In the genomic region with DNA sequence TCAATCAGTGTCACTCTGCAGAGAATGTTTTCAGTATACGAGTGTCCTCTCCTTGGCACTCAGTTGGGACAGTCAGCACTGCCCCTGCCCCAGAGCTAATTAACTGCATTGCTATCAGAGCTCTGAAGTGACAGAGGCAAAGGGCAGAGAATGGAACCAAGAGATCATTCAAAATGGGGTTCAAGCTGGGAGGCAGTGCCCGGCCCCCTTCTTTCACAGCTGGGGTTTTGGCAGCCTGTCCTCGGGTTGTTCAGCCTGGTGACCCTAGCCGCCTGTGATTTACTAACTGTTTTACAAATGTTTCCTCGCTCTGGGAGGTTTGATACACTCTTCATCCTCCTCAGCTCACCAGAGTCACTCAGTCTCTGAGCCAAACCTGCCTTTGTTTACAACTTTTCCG, we compare ENCODE assay signal across 13 cellular contexts.
DNase-seq lines count a peak whose midpoint lies in the region; ATAC-seq and TF ChIP-seq lines count a peak whose summit lies in the region.
"Had no signal": no experiment of that assay in that cellular context is flagged by ENCODE, and none has a peak within 500 bp of the region (broad histone marks: within the 10 kb centered on the region; RNA-seq: fewer than 3 reads in every experiment).

No MANE protein-coding gene starts in this region.

- H3K4me1 ChIP-seq in Panc1 (ENCODE audit: control insufficient read depth, insufficient read depth, low read length): peaks cover 41% of the 10 kb centered on the region
- peaks cover 0 to 16% of the 10 kb centered on the region in 2 donors for H3K4me1 ChIP-seq in duodenal mucosa (ENCODE audit: control insufficient read depth in 1 of 2, insufficient read depth in 2 of 2, low read length in 2 of 2)
- H3K4me1 ChIP-seq in mucosa of rectum (ENCODE audit: control insufficient read depth in 2 of 2, insufficient read depth in 2 of 2, low read length in 2 of 2): peaks cover 0 to 3% of the 10 kb centered on the region in 2 donors
- peaks cover 0 to 7% (median 0%) of the 10 kb centered on the region in 4 donors for H3K4me1 ChIP-seq in transverse colon
- H3K4me1 ChIP-seq in effector memory CD4-positive, alpha-beta T cell (ENCODE audit: control insufficient read depth, insufficient read depth, low read length, poor library complexity, severe bottlenecking): no peaks in the 10 kb centered on the region

- POLR2A ChIA-PET in Panc1 (lab: Charles Lee): interaction anchor here (0.6 kb wide), 1 partner anchor 583 kb away, joined by 3 read pairs; no protein-coding TSS in a partner anchor
- POLR2A ChIA-PET in activated CD4-positive, alpha-beta memory T cell treated with anti-CD3 and anti-CD28 coated beads, Interleukin-2, amount 10 ng/mL, durations not matched to agents 7 days and 5 days (lab: Charles Lee): no interaction called here
- POLR2A ChIA-PET in activated CD8-positive, alpha-beta T cell treated with anti-CD3 and anti-CD28 coated beads, Interleukin-2, amount 10 ng/mL, durations not matched to agents 7 days and 5 days (lab: Charles Lee): no interaction called here

- no peaks in the 10 kb centered on the region for H3K36me3 Mint-ChIP-seq in activated CD4-positive, alpha-beta memory T cell treated with anti-CD3 and anti-CD28 coated beads, Interleukin-2, amount 10 ng/mL, durations not matched to agents 7 days and 5 days (ENCODE audit: low read depth)
- no peaks in the 10 kb centered on the region for H3K36me3 Mint-ChIP-seq in activated CD8-positive, alpha-beta T cell treated with anti-CD3 and anti-CD28 coated beads, Interleukin-2, amount 10 ng/mL, durations not matched to agents 7 days and 5 days (ENCODE audit: low read depth)

- H3K36me3 ChIP-seq in Panc1 (ENCODE audit: control insufficient read depth, insufficient read depth, low read length) (no peaks in the 10 kb centered on the region), duodenal mucosa (ENCODE audit: control insufficient read depth in 1 of 2, insufficient read depth in 2 of 2, low read length in 2 of 2) (no peaks in the 10 kb centered on the region), mucosa of rectum (ENCODE audit: control insufficient read depth in 2 of 2, insufficient read depth in 2 of 2, low read length in 2 of 2) (no peaks in the 10 kb centered on the region), transverse colon (no peaks in the 10 kb centered on the region)
- no peaks in the 10 kb centered on the region for H3K36me3 ChIP-seq in effector memory CD4-positive, alpha-beta T cell (ENCODE audit: control insufficient read depth, insufficient read depth, low read length)

- CTCF ChIA-PET in Panc1 (lab: Charles Lee): no interaction called here
- CTCF ChIA-PET in activated CD4-positive, alpha-beta memory T cell treated with anti-CD3 and anti-CD28 coated beads, Interleukin-2, amount 10 ng/mL, durations not matched to agents 7 days and 5 days (lab: Charles Lee): no interaction called here
- CTCF ChIA-PET in activated CD8-positive, alpha-beta T cell treated with anti-CD3 and anti-CD28 coated beads, Interleukin-2, amount 10 ng/mL, durations not matched to agents 7 days and 5 days (lab: Charles Lee): interaction anchor here (0.8 kb wide), 1 partner anchor 14 kb away, joined by 3 read pairs; no protein-coding TSS in a partner anchor

- TF ChIP-seq POLR2A in transverse colon (IDR thresholded peaks at IDR 0.05): no peak

- no peaks in the 10 kb centered on the region for H3K4me1 Mint-ChIP-seq in activated CD4-positive, alpha-beta memory T cell treated with anti-CD3 and anti-CD28 coated beads, Interleukin-2, amount 10 ng/mL, durations not matched to agents 7 days and 5 days
- H3K4me1 Mint-ChIP-seq in activated CD8-positive, alpha-beta T cell treated with anti-CD3 and anti-CD28 coated beads, Interleukin-2, amount 10 ng/mL, durations not matched to agents 7 days and 5 days (ENCODE audit: low read depth): no peaks in the 10 kb centered on the region
- H3K4me1 Mint-ChIP-seq: activated B cell treated with CpG ODN at 0.5 μM for 24 hours; naive thymus-derived CD8-positive, alpha-beta T cell; T-helper 17 cell had no signal

- H3K27me3 Mint-ChIP-seq in activated CD4-positive, alpha-beta memory T cell treated with anti-CD3 and anti-CD28 coated beads, Interleukin-2, amount 10 ng/mL, durations not matched to agents 7 days and 5 days: no peaks in the 10 kb centered on the region
- H3K27me3 Mint-ChIP-seq in activated CD8-positive, alpha-beta T cell treated with anti-CD3 and anti-CD28 coated beads, Interleukin-2, amount 10 ng/mL, durations not matched to agents 7 days and 5 days (ENCODE audit: low read depth): peaks cover 2% of the 10 kb centered on the region
- H3K27me3 Mint-ChIP-seq: activated B cell treated with CpG ODN at 0.5 μM for 24 hours; naive thymus-derived CD8-positive, alpha-beta T cell; T-helper 17 cell had no signal

- no peak overlapping the region for H3K27ac Mint-ChIP-seq in activated CD4-positive, alpha-beta memory T cell treated with anti-CD3 and anti-CD28 coated beads, Interleukin-2, amount 10 ng/mL, durations not matched to agents 7 days and 5 days
- no peak overlapping the region for H3K27ac Mint-ChIP-seq in activated CD8-positive, alpha-beta T cell treated with anti-CD3 and anti-CD28 coated beads, Interleukin-2, amount 10 ng/mL, durations not matched to agents 7 days and 5 days
- H3K27ac Mint-ChIP-seq: activated B cell treated with CpG ODN at 0.5 μM for 24 hours; naive thymus-derived CD8-positive, alpha-beta T cell; T-helper 17 cell had no signal

- DNase-seq in Panc1 (ENCODE audit: low read depth, low spot score) (no peak), transverse colon (no peak), NOMO-1 treated with DMSO at 0.1 percent for 48 hours (lab: John Stamatoyannopoulos, UW; ENCODE audit: unreplicated experiment) (no peak)
- DNase-seq in effector memory CD4-positive, alpha-beta T cell: no peak
- no peak for DNase-seq in activated CD4-positive, alpha-beta memory T cell treated with anti-CD3 and anti-CD28 coated beads, Interleukin-2, amount 10 ng/mL, durations not matched to agents 7 days and 5 days
- no peak for DNase-seq in activated CD8-positive, alpha-beta T cell treated with anti-CD3 and anti-CD28 coated beads, Interleukin-2, amount 10 ng/mL, durations not matched to agents 7 days and 5 days
- DNase-seq: activated B cell treated with CpG ODN at 0.5 μM for 24 hours; GDM1; naive thymus-derived CD8-positive, alpha-beta T cell; NCI-H1417 treated with DMSO at 0.1 percent for 48 hours; T-helper 17 cell had no signal

- no peaks in the 10 kb centered on the region for H3K9me3 Mint-ChIP-seq in activated CD4-positive, alpha-beta memory T cell treated with anti-CD3 and anti-CD28 coated beads, Interleukin-2, amount 10 ng/mL, durations not matched to agents 7 days and 5 days
- no peaks in the 10 kb centered on the region for H3K9me3 Mint-ChIP-seq in activated CD8-positive, alpha-beta T cell treated with anti-CD3 and anti-CD28 coated beads, Interleukin-2, amount 10 ng/mL, durations not matched to agents 7 days and 5 days (ENCODE audit: insufficient read depth)
- H3K9me3 Mint-ChIP-seq: activated B cell treated with CpG ODN at 0.5 μM for 24 hours; naive thymus-derived CD8-positive, alpha-beta T cell had no signal

- TF ChIP-seq CTCF in Panc1 (IDR thresholded peaks at IDR 0.05) (no peak), transverse colon (IDR thresholded peaks at IDR 0.05) (no peak)

- H3K4me3 Mint-ChIP-seq in activated CD4-positive, alpha-beta memory T cell treated with anti-CD3 and anti-CD28 coated beads, Interleukin-2, amount 10 ng/mL, durations not matched to agents 7 days and 5 days: no peak overlapping the region
- H3K4me3 Mint-ChIP-seq in activated CD8-positive, alpha-beta T cell treated with anti-CD3 and anti-CD28 coated beads, Interleukin-2, amount 10 ng/mL, durations not matched to agents 7 days and 5 days: no peak overlapping the region
- H3K4me3 Mint-ChIP-seq: activated B cell treated with CpG ODN at 0.5 μM for 24 hours; naive thymus-derived CD8-positive, alpha-beta T cell; T-helper 17 cell had no signal

- in situ Hi-C loops in Panc1 (cut with HindIII; ENCODE audit: low pct_unique_long_range_greater_than_20kb, low sequenced_read_pairs): no loop called here
- in situ Hi-C loops in transverse colon (cut with MboI; ENCODE audit: low pct_ligation_motif_present in 1 of 4, low pct_unique_long_range_greater_than_20kb in 1 of 4, low sequenced_read_pairs in 3 of 4): no loop called here

- WGBS in transverse colon (ENCODE audit: low coverage in 1 of 2), 2 donors: 71 to 82% methylated on average over 4 to 6 of the region's 6 CpGs

- no peak for ATAC-seq in Panc1
- no peak for ATAC-seq in activated CD8-positive, alpha-beta T cell treated with anti-CD3 and anti-CD28 coated beads, Interleukin-2, amount 10 ng/mL, durations not matched to agents 7 days and 5 days
- ATAC-seq: naive thymus-derived CD8-positive, alpha-beta T cell; T-helper 17 cell had no signal

- no peak for TF ChIP-seq EP300 in transverse colon (IDR thresholded peaks at IDR 0.05; ENCODE audit: low read depth)

- H3K27ac ChIP-seq in Panc1 (ENCODE audit: low read length) (peak overlapping the region; percentile 91), duodenal mucosa (ENCODE audit: low read depth, low read length) (peak overlapping the region; percentile 15), mucosa of rectum (ENCODE audit: low read depth in 2 of 2, low read length in 2 of 2) (peak overlapping the region; percentile 5 to 33), transverse colon (peak overlapping the region; percentile 38 to 58 (median 48))
- no peak overlapping the region for H3K27ac ChIP-seq in effector memory CD4-positive, alpha-beta T cell (ENCODE audit: insufficient read depth, low read length, poor library complexity, severe bottlenecking)

- H3K9me3 ChIP-seq in Panc1 (ENCODE audit: control insufficient read depth, insufficient read depth, low read depth, low read length) (no peaks in the 10 kb centered on the region), duodenal mucosa (ENCODE audit: control insufficient read depth in 1 of 2, low read length in 2 of 2) (no peaks in the 10 kb centered on the region), mucosa of rectum (ENCODE audit: control insufficient read depth in 2 of 2, low read length in 2 of 2) (no peaks in the 10 kb centered on the region), transverse colon (no peaks in the 10 kb centered on the region)
- H3K9me3 ChIP-seq in effector memory CD4-positive, alpha-beta T cell (ENCODE audit: control insufficient read depth, low read length): no peaks in the 10 kb centered on the region

- intact Hi-C loops in Panc1 (cut with micrococcal nuclease; ENCODE audit: unreplicated experiment): no loop called here
- intact Hi-C loops in transverse colon (cut with DNase I; ENCODE audit: low total_unique reads): no loop called here

- H3K4me3 ChIP-seq in Panc1 (ENCODE audit: low read depth in 2 of 2, low read length in 2 of 2): no peak overlapping the region
- H3K4me3 ChIP-seq in duodenal mucosa (ENCODE audit: low read depth in 1 of 2, low read length in 2 of 2): no peak overlapping the region
- H3K4me3 ChIP-seq in mucosa of rectum (ENCODE audit: low read length in 2 of 2): no peak overlapping the region
- no peak overlapping the region for H3K4me3 ChIP-seq in transverse colon
- H3K4me3 ChIP-seq in effector memory CD4-positive, alpha-beta T cell (ENCODE audit: insufficient read depth, low read depth, low read length, poor library complexity, severe bottlenecking): no peak overlapping the region

- no peaks in the 10 kb centered on the region for H3K27me3 ChIP-seq in Panc1 (ENCODE audit: control insufficient read depth, insufficient read depth, low read length)
- H3K27me3 ChIP-seq in duodenal mucosa (ENCODE audit: control insufficient read depth in 1 of 2, insufficient read depth in 2 of 2, low read length in 2 of 2): no peaks in the 10 kb centered on the region
- no peaks in the 10 kb centered on the region for H3K27me3 ChIP-seq in mucosa of rectum (ENCODE audit: control insufficient read depth in 2 of 2, insufficient read depth in 2 of 2, low read length in 2 of 2)
- no peaks in the 10 kb centered on the region for H3K27me3 ChIP-seq in transverse colon
- H3K27me3 ChIP-seq in effector memory CD4-positive, alpha-beta T cell (replicated peaks; ENCODE audit: control insufficient read depth, insufficient read depth, low read length, poor library complexity, severe bottlenecking): no peaks in the 10 kb centered on the region

- H3K9ac ChIP-seq in duodenal mucosa (ENCODE audit: low read depth in 1 of 2, low read length in 2 of 2) (no peak overlapping the region), mucosa of rectum (ENCODE audit: low read depth in 1 of 2, low read length in 2 of 2) (no peak overlapping the region)

- BruUV-seq in Panc1 (replicated peaks; lab: Mats Ljungman, UMichigan): no TSS peak
